In genomic region chr7:156074982-156075615, GRCh38 we compare ENCODE assay signal across 20 cellular contexts.
DNase-seq lines count a peak whose midpoint lies in the region; ATAC-seq, FAIRE-seq and TF ChIP-seq lines count a peak whose summit lies in the region.
"Had no signal": no experiment of that assay in that cellular context is flagged by ENCODE, and none has a peak within 500 bp of the region (broad histone marks: within the 10 kb centered on the region; RNA-seq: fewer than 3 reads in every experiment).

No MANE protein-coding gene starts in this region.

- H3K4ac ChIP-seq in H1 (replicated peaks; ENCODE audit: insufficient read length, low read depth, low read length), result no peak overlapping the region

- H3K18ac ChIP-seq in H1 (ENCODE audit: extremely low read depth, low read length), result no peak overlapping the region

- no peaks in the 10 kb centered on the region for H3K79me2 ChIP-seq in OCI-LY1 (ENCODE audit: insufficient read depth, low read length)
- H3K79me2 ChIP-seq in H1 (ENCODE audit: control insufficient read depth in 1 of 2, insufficient read depth in 2 of 2, low read length in 2 of 2), result no peaks in the 10 kb centered on the region

- CTCF ChIA-PET in H1 (lab: Charles Lee; ENCODE audit: partially characterized antibody), result interaction anchor here (1.4 kb wide), 1 partner anchor 10 kb away, joined by 6 read pairs; no protein-coding TSS in a partner anchor
- CTCF ChIA-PET in CD8-positive, alpha-beta memory T cell (lab: Charles Lee), result no interaction called here

- DNase-seq in H1 (ENCODE audit: low read depth in 1 of 2, low spot score in 2 of 2) (peak in 1 of 2 experiments; percentile 53), spleen (peak; percentile 51), heart right ventricle (no peak), Right ventricle myocardium superior (no peak), NCI-H2029 treated with DMSO at 0.1 percent for 48 hours (lab: John Stamatoyannopoulos, UW) (no peak)
- no peak for DNase-seq in CD8-positive, alpha-beta memory T cell
- DNase-seq: BE2C; CD4-positive, alpha-beta T cell; GDM1; HCEC 1CT; KBM-7; NCI-H1436; NCI-H2081 treated with DMSO at 0.1 percent for 48 hours; NCI-H2227 treated with DMSO at 0.1 percent for 48 hours; NCI-H524; SHP77 had no signal

- no peak for TF ChIP-seq POLR2A in H1 (IDR thresholded peaks at IDR 0.05; ENCODE audit: control extremely low read depth in 1 of 2, low read depth in 2 of 2, low read length in 2 of 2)
- no peak for TF ChIP-seq POLR2A in spleen (IDR thresholded peaks at IDR 0.05)

- H3K4me2 ChIP-seq in OCI-LY1 (ENCODE audit: low read length) (no peak overlapping the region), H1 (ENCODE audit: insufficient read depth in 1 of 2, low read depth in 2 of 2, low read length in 2 of 2) (no peak overlapping the region)

- H3K4me1 Mint-ChIP-seq in CD8-positive, alpha-beta memory T cell, result no peaks in the 10 kb centered on the region

- H4K8ac ChIP-seq in H1 (ENCODE audit: extremely low read depth, insufficient read depth, low read length), result no peak overlapping the region; the same call in 1 of the 2 replicates

- H3K14ac ChIP-seq in H1 (ENCODE audit: insufficient read length), result no peak overlapping the region

- H3K4me1 ChIP-seq in OCI-LY1 (ENCODE audit: insufficient read depth, low read length, severe bottlenecking) (no peaks in the 10 kb centered on the region), H1 (replicated peaks in 1 of 4; ENCODE audit: control insufficient read depth in 3 of 4, insufficient read depth in 4 of 4, low read length in 3 of 4) (no peaks in the 10 kb centered on the region), spleen (no peaks in the 10 kb centered on the region), heart right ventricle (no peaks in the 10 kb centered on the region)
- H3K4me1 ChIP-seq in CD8-positive, alpha-beta memory T cell (ENCODE audit: insufficient read depth, low read length), result no peaks in the 10 kb centered on the region
- H3K4me1 ChIP-seq: BE2C had no signal

- H3K9ac ChIP-seq in OCI-LY1 (ENCODE audit: low read length) (no peak overlapping the region), H1 (replicated peaks in 1 of 4; ENCODE audit: extremely low read depth in 1 of 4, low read depth in 3 of 4, low read length in 3 of 4) (no peak overlapping the region)

- H3K4me3 ChIP-seq in GM12875 (ENCODE audit: low read depth, low read length), result no peak overlapping the region
- H3K4me3 ChIP-seq in OCI-LY1 (ENCODE audit: low read depth, low read length, poor library complexity, severe bottlenecking), result no peak overlapping the region
- H3K4me3 ChIP-seq in H1 (ENCODE audit: extremely low read depth in 1 of 4, insufficient read depth in 2 of 4, low read depth in 3 of 4, low read length in 4 of 4), result no peak overlapping the region
- no peak overlapping the region for H3K4me3 ChIP-seq in spleen
- no peak overlapping the region for H3K4me3 ChIP-seq in heart right ventricle
- H3K4me3 ChIP-seq in CD8-positive, alpha-beta memory T cell (ENCODE audit: low read length), result no peak overlapping the region

- H3K27me3 Mint-ChIP-seq in CD8-positive, alpha-beta memory T cell, result peaks cover 0 to 8% of the 10 kb centered on the region in 2 donors
- H3K27me3 Mint-ChIP-seq: CD4-positive, alpha-beta T cell had no signal

- no peak for TF ChIP-seq EP300 in H1 (IDR thresholded peaks at IDR 0.05; ENCODE audit: borderline replicate concordance in 1 of 2, low read depth in 2 of 2, low read length in 2 of 2)

- intact Hi-C loops in spleen (cut with DNase I; ENCODE audit: low total_unique reads), result no loop called here
- intact Hi-C loops in heart right ventricle (cut with DNase I), result no loop called here
- intact Hi-C loops in Right ventricle myocardium superior (cut with DNase I), result no loop called here

- no peaks in the 10 kb centered on the region for H3K36me3 Mint-ChIP-seq in CD8-positive, alpha-beta memory T cell

- H3K79me1 ChIP-seq in H1 (ENCODE audit: low read depth, low read length), result no peaks in the 10 kb centered on the region

- no peak overlapping the region for H3K56ac ChIP-seq in H1 (replicated peaks; ENCODE audit: insufficient read length, low read depth, low read length)

- no peaks in the 10 kb centered on the region for H3K36me3 ChIP-seq in OCI-LY1 (ENCODE audit: insufficient read depth, low read length)
- H3K36me3 ChIP-seq in H1 (ENCODE audit: control insufficient read depth in 2 of 4, insufficient read depth in 4 of 4, low read length in 3 of 4), result no peaks in the 10 kb centered on the region
- no peaks in the 10 kb centered on the region for H3K36me3 ChIP-seq in spleen
- H3K36me3 ChIP-seq in heart right ventricle, result no peaks in the 10 kb centered on the region
- H3K36me3 ChIP-seq in CD8-positive, alpha-beta memory T cell (ENCODE audit: insufficient read depth, low read length), result no peaks in the 10 kb centered on the region
- H3K36me3 ChIP-seq: BE2C had no signal

- no peaks in the 10 kb centered on the region for H4K20me1 ChIP-seq in OCI-LY1 (ENCODE audit: insufficient read depth, low read length)
- no peaks in the 10 kb centered on the region for H4K20me1 ChIP-seq in H1 (replicated peaks in 1 of 2; ENCODE audit: control insufficient read depth in 1 of 2, insufficient read depth in 2 of 2, low read length in 2 of 2)

- peak; percentile 29 to 44; a peak in 3 of 4 replicates for TF ChIP-seq RAD21 in H1 (IDR thresholded peaks at IDR 0.05 in 1 of 2, conservative IDR thresholded peaks at IDR 0.05 in 1 of 2; ENCODE audit: low read depth in 2 of 2, low read length in 2 of 2)

- no peak overlapping the region for H2BK5ac ChIP-seq in H1 (ENCODE audit: low read depth, low read length)

- WGBS in H1 (ENCODE audit: extremely low coverage in 1 of 2, insufficient coverage in 1 of 2, insufficient read length in 1 of 2, insufficient replicate concordance in 2 of 2, low coverage in 1 of 2, low lambda C conversion rate in 2 of 2, missing lambda C conversion rate in 1 of 2), 2 experiments, result 92% methylated on average over 22 of the region's 28 CpGs; no CpG with 5 or more reads in 1 of the 2 experiments
- 89 to 96% (median 92%) methylated on average over 28 of the region's 28 CpGs for WGBS in spleen, 5 donors
- WGBS in heart right ventricle, 2 donors, result 90 to 92% methylated on average over 28 of the region's 28 CpGs

- H3K4me3 Mint-ChIP-seq in CD8-positive, alpha-beta memory T cell, result no peak overlapping the region
- H3K4me3 Mint-ChIP-seq: CD4-positive, alpha-beta T cell; T-helper 1 cell treated with Interleukin-12 subunit alpha and Interleukin-12 subunit beta and Interleukin-4 antibody, amounts not matched to agents 30 μg/mL and 1 μg/mL, for 36 hours had no signal

- H2AFZ ChIP-seq in OCI-LY1 (ENCODE audit: low read length), result no peak overlapping the region
- no peak overlapping the region for H2AFZ ChIP-seq in H1 (ENCODE audit: low read length)

- H3F3A ChIP-seq in OCI-LY1 (ENCODE audit: insufficient read depth, low read length), result no peaks in the 10 kb centered on the region

- ATAC-seq in heart right ventricle, result no peak
- ATAC-seq in Right ventricle myocardium superior (ENCODE audit: poor library complexity), result no peak

- peaks cover 0 to 1% (median 0%) of the 10 kb centered on the region in 5 donors for H3K9me3 Mint-ChIP-seq in CD8-positive, alpha-beta memory T cell
- H3K9me3 Mint-ChIP-seq: CD4-positive, alpha-beta T cell; T-helper 1 cell treated with Interleukin-12 subunit alpha and Interleukin-12 subunit beta and Interleukin-4 antibody, amounts not matched to agents 30 μg/mL and 1 μg/mL, for 36 hours had no signal

- no peak overlapping the region for H2AK5ac ChIP-seq in H1 (ENCODE audit: low read depth, low read length)

- POLR2A ChIA-PET in H1 (lab: Charles Lee; ENCODE audit: partially characterized antibody), result no interaction called here
- POLR2A ChIA-PET in CD8-positive, alpha-beta memory T cell (lab: Charles Lee), result no interaction called here

- H3K27ac Mint-ChIP-seq in CD8-positive, alpha-beta memory T cell, result no peak overlapping the region
- H3K27ac Mint-ChIP-seq: CD4-positive, alpha-beta T cell; T-helper 1 cell treated with Interleukin-12 subunit alpha and Interleukin-12 subunit beta and Interleukin-4 antibody, amounts not matched to agents 30 μg/mL and 1 μg/mL, for 36 hours had no signal

- H2BK12ac ChIP-seq in H1 (ENCODE audit: low read depth, low read length), result no peak overlapping the region

- H3K27ac ChIP-seq in OCI-LY1 (ENCODE audit: low read depth, low read length, poor library complexity, severe bottlenecking), result no peak overlapping the region
- no peak overlapping the region for H3K27ac ChIP-seq in H1 (ENCODE audit: low read depth, low read length)
- no peak overlapping the region for H3K27ac ChIP-seq in spleen
- H3K27ac ChIP-seq in heart right ventricle, result no peak overlapping the region
- H3K27ac ChIP-seq in CD8-positive, alpha-beta memory T cell (ENCODE audit: low read depth, low read length), result no peak overlapping the region

- TF ChIP-seq CTCF in GM12875 (IDR thresholded peaks at IDR 0.05; ENCODE audit: borderline replicate concordance, insufficient read depth, low read depth, low read length) (peak; percentile 8; the same call in 1 of the 2 replicates), OCI-LY1 (IDR thresholded peaks at IDR 0.05; ENCODE audit: low read length) (peak; percentile 69; the same call in 1 of the 2 replicates), H1 (IDR thresholded peaks at IDR 0.05; ENCODE audit: control extremely low read depth in 1 of 3, insufficient read depth in 1 of 3, low read depth in 1 of 3, low read length in 3 of 3) (peak; percentile 16 to 51 (median 49); a peak in 3 of 4 replicates), spleen (IDR thresholded peaks at IDR 0.05 in 8 of 11, conservative IDR thresholded peaks at IDR 0.05 in 3 of 11) (no peak), heart right ventricle (IDR thresholded peaks at IDR 0.05) (no peak)

- no peaks in the 10 kb centered on the region for H3K23me2 ChIP-seq in H1 (ENCODE audit: low read depth, low read length)

- FAIRE-seq in H1 (lab: Jason Lieb, UNC), result no peak
- FAIRE-seq: RCC 7860 had no signal

- H2BK120ac ChIP-seq in H1 (replicated peaks; ENCODE audit: low read depth, low read length), result no peak overlapping the region

- H2BK20ac ChIP-seq in H1 (ENCODE audit: low read length), result no peak overlapping the region

- no peak overlapping the region for H4K91ac ChIP-seq in H1 (replicated peaks; ENCODE audit: insufficient read length, low read length)

- H3K9me2 ChIP-seq in OCI-LY1 (ENCODE audit: low read depth, low read length), result no peaks in the 10 kb centered on the region

- no peak overlapping the region for H2BK15ac ChIP-seq in H1 (ENCODE audit: low read length)

- H3K23ac ChIP-seq in H1 (ENCODE audit: insufficient read length), result no peak overlapping the region

- H4K5ac ChIP-seq in H1 (ENCODE audit: insufficient read length, low read depth, low read length), result no peak overlapping the region

- H3K27me3 ChIP-seq in OCI-LY1 (ENCODE audit: insufficient read depth, low read length) (peaks cover 11% of the 10 kb centered on the region; the same call in 1 of the 2 replicates), H1 (replicated peaks in 1 of 4; ENCODE audit: control insufficient read depth in 3 of 4, extremely low read depth in 1 of 4, insufficient read depth in 3 of 4, low read length in 3 of 4) (no peaks in the 10 kb centered on the region), spleen (replicated peaks in 1 of 7) (peaks cover 0 to 9% (median 0%) of the 10 kb centered on the region in 7 donors), heart right ventricle (peaks cover 0 to 11% (median 4%) of the 10 kb centered on the region in 7 donors)
- H3K27me3 ChIP-seq in CD8-positive, alpha-beta memory T cell (ENCODE audit: insufficient read depth, low read length, poor library complexity, severe bottlenecking), result no peaks in the 10 kb centered on the region

- H3K9me3 ChIP-seq in OCI-LY1 (ENCODE audit: low read length) (no peaks in the 10 kb centered on the region), H1 (ENCODE audit: insufficient read depth in 2 of 2, low read depth in 1 of 2, low read length in 1 of 2) (peaks cover 0 to 4% of the 10 kb centered on the region in 2 experiments; a peak in 2 of 4 replicates), spleen (no peaks in the 10 kb centered on the region), heart right ventricle (no peaks in the 10 kb centered on the region)
- no peaks in the 10 kb centered on the region for H3K9me3 ChIP-seq in CD8-positive, alpha-beta memory T cell (ENCODE audit: low read length)
- H3K9me3 ChIP-seq: BE2C had no signal

Comparison
In these comparisons a context has a peak if more than half of its experiments do, and no peak if none do; other contexts are left out.
1. CTCF ChIP-seq: peak in GM12875 (single experiment), OCI-LY1 (single experiment) and H1 (3 of 3); none in spleen (0 of 11) and heart right ventricle (0 of 9).